ENCODE assay signal across 8 cellular contexts in genomic region chr9:77011973-77012817, GRCh38. TPM values are rescaled to one million over a fixed set of nuclear protein-coding genes. Genes with fewer than 3 reads are reported as not detected.
DNase-seq lines count a peak whose midpoint lies in the region; ATAC-seq, FAIRE-seq and TF ChIP-seq lines count a peak whose summit lies in the region.

No MANE protein-coding gene starts in this region.

- no peak overlapping the region for H3K9ac ChIP-seq in adipocyte (ENCODE audit: low read length)

- H3K9me3 ChIP-seq in adipocyte (ENCODE audit: control insufficient read depth, low read length) (peaks cover 6% of the 10 kb centered on the region), iPS-18c (ENCODE audit: control insufficient read depth, insufficient read depth, low read length) (peaks cover 3% of the 10 kb centered on the region)

- no peak for TF ChIP-seq POLR2A in GM12892 (IDR thresholded peaks at IDR 0.05; ENCODE audit: low read depth, low read length)

- peak; percentile 67 for FAIRE-seq in GM12892 (lab: Jason Lieb, UNC)

- H3K4me3 ChIP-seq in adipocyte (ENCODE audit: low read length) (peak overlapping the region; percentile 50), iPS-18c (ENCODE audit: insufficient read depth, low read depth, low read length) (peak overlapping the region; percentile 46)

- H3K27me3 ChIP-seq in adipocyte (replicated peaks; ENCODE audit: control insufficient read depth, insufficient read depth, low read length): peaks cover 90% of the 10 kb centered on the region

- no peaks in the 10 kb centered on the region for H3K36me3 ChIP-seq in adipocyte (ENCODE audit: control insufficient read depth, insufficient read depth, low read length, severe bottlenecking)

- ATAC-seq in HG03039 (IDR thresholded peaks at IDR 0.05; ENCODE audit: unreplicated experiment): peak; percentile 62

- peaks cover 7% of the 10 kb centered on the region for H3K4me1 ChIP-seq in adipocyte (ENCODE audit: control insufficient read depth, insufficient read depth, low read length)

- DNase-seq in GM12892 (ENCODE audit: insufficient read length): no peak
- peak; percentile 75 for DNase-seq in SK-N-DZ (ENCODE audit: low spot score)
- peak; percentile 32 for DNase-seq in adipocyte (ENCODE audit: low read depth)
- DNase-seq in stimulated activated CD4-positive, alpha-beta T cell treated with anti-CD3 and anti-CD28 coated beads, Interleukin-12 subunit alpha, Interleukin-12 subunit beta, amount 100 ng/mL, for 24 hours (ENCODE audit: low read depth in 2 of 2): peak; percentile 35 to 69
- no peak for DNase-seq in NCI-H146 (lab: John Stamatoyannopoulos, UW)
- no peak for DNase-seq in HPDE6-E6E7 (ENCODE audit: extremely low spot score)

RNA-seq across cellular contexts. Expression of gene FOXB2, which starts 7.3 kb away (rescaled TPM):
- polyA plus RNA-seq in GM12892 (2012; ENCODE audit: missing spikeins): not detected
- not detected in 2 replicates for polyA plus RNA-seq in SK-N-DZ (2014; cell fraction: cytosol; rRNA removed)
- not detected in 2 replicates for polyA plus RNA-seq in SK-N-DZ (2014; cell fraction: nucleus; rRNA removed)

Comparison
In these comparisons a context has a peak if more than half of its experiments do, and no peak if none do; other contexts are left out.
1. DNase-seq: peak in SK-N-DZ (single experiment), adipocyte (single experiment) and stimulated activated CD4-positive, alpha-beta T cell treated with anti-CD3 and anti-CD28 coated beads, Interleukin-12 subunit alpha, Interleukin-12 subunit beta, amount 100 ng/mL, for 24 hours (2 of 2); none in GM12892 (single experiment), NCI-H146 (single experiment) and HPDE6-E6E7 (single experiment).